Comparison of ENCODE assay signal across 21 cellular contexts in the genomic region with DNA sequence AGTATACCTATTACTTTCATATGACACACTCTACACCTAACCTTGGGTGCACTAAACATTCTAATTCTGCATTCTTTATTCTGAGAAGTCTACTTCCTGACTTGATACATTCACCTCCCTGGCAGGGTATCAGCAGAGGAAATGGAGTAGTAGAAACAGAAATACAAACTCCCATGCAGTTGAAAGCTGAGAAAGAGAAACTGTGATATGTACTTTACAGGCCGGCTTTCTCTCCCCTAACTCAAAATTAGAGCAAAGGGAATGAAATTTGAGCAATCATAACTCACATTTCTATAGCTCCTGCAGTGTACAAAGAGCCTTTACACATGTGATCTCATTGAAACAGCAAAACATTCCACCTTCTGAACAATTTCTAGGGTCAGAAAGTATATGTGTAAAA.
A peak's percentile ranks its signal among the peaks of the same experiment; 100 is the strongest.
DNase-seq lines count a peak whose midpoint lies in the region; ATAC-seq and TF ChIP-seq lines count a peak whose summit lies in the region.
"Had no signal": no experiment of that assay in that cellular context is flagged by ENCODE, and none has a peak within 500 bp of the region (broad histone marks: within the 10 kb centered on the region; RNA-seq: fewer than 3 reads in every experiment).

No MANE protein-coding gene starts in this region.

- no peaks in the 10 kb centered on the region for H3K9me3 ChIP-seq in left ventricle myocardium inferior (replicated peaks)
- no peaks in the 10 kb centered on the region for H3K9me3 ChIP-seq in Karpas-422 (ENCODE audit: low read length)
- H3K9me3 ChIP-seq: A549, HAP-1, left lung had no signal

- H3K9me2 ChIP-seq in Karpas-422 (replicated peaks; ENCODE audit: insufficient read depth, low read length), result no peaks in the 10 kb centered on the region

- H3K4me1 ChIP-seq in left ventricle myocardium inferior (peaks cover 44% of the 10 kb centered on the region), Karpas-422 (ENCODE audit: low read length) (no peaks in the 10 kb centered on the region)
- H3K4me1 ChIP-seq: A549, HAP-1 had no signal

- no peak overlapping the region for H3K9ac ChIP-seq in Karpas-422 (ENCODE audit: low read length)

- H3K4me3 ChIP-seq in left ventricle myocardium inferior (no peak overlapping the region), choroid plexus epithelial cell (ENCODE audit: low read depth, low read length) (no peak overlapping the region), Karpas-422 (ENCODE audit: low read length) (no peak overlapping the region)
- H3K4me3 ChIP-seq: A549, HAP-1, left lung had no signal

- ATAC-seq in Right ventricle myocardium inferior (no peak), HG02678 (IDR thresholded peaks at IDR 0.05; ENCODE audit: unreplicated experiment) (no peak), GM19023 (IDR thresholded peaks at IDR 0.05; ENCODE audit: unreplicated experiment) (no peak)
- ATAC-seq: A549; activated CD8-positive, alpha-beta T cell treated with anti-CD3 and anti-CD28 coated beads for 36 hours had no signal

- H3K27me3 ChIP-seq in left ventricle myocardium inferior (ENCODE audit: low read depth) (no peaks in the 10 kb centered on the region), Karpas-422 (ENCODE audit: low read length) (no peaks in the 10 kb centered on the region)
- H3K27me3 ChIP-seq: left lung had no signal

- H3K27ac ChIP-seq in left ventricle myocardium inferior (replicated peaks) (peak overlapping the region; percentile 67), Karpas-422 (ENCODE audit: low read length) (no peak overlapping the region)
- H3K27ac ChIP-seq: A549, RWPE1, VCaP had no signal

- H4K20me1 ChIP-seq in Karpas-422 (ENCODE audit: insufficient read depth, low read depth, low read length), result no peaks in the 10 kb centered on the region

- no peak for DNase-seq in left ventricle myocardium inferior
- DNase-seq in Right ventricle myocardium inferior (ENCODE audit: missing footprints), result no peak
- DNase-seq in choroid plexus epithelial cell (ENCODE audit: low read depth), result peak; percentile 70
- DNase-seq in lung microvascular endothelial cell (ENCODE audit: low read depth in 2 of 2), result peak; percentile 49 to 62
- no peak for DNase-seq in activated T-cell treated with anti-CD3 and anti-CD28 coated beads for 4 hours
- DNase-seq in Karpas-422, result no peak
- DNase-seq: activated CD8-positive, alpha-beta T cell treated with anti-CD3 and anti-CD28 coated beads for 36 hours; activated T-cell treated with anti-CD3 and anti-CD28 coated beads, Interleukin-2, amount 50 U/mL, for 48 hours; DMS79 treated with DMSO at 0.1 percent for 48 hours; effector CD8-positive, alpha-beta T cell; left lung; NCI-H1436; posterior cingulate gyrus; stimulated activated naive CD4-positive, alpha-beta T cell; T-helper 1 cell had no signal

- no peaks in the 10 kb centered on the region for H3K36me3 ChIP-seq in left ventricle myocardium inferior
- H3K36me3 ChIP-seq in Karpas-422 (ENCODE audit: insufficient read depth, low read length), result no peaks in the 10 kb centered on the region
- H3K36me3 ChIP-seq: HAP-1, left lung had no signal

- no peak overlapping the region for H3K4me2 ChIP-seq in Karpas-422 (ENCODE audit: low read depth, low read length, poor library complexity, severe bottlenecking)
- H3K4me2 ChIP-seq: A549 had no signal

- intact Hi-C loops in left ventricle myocardium inferior (cut with micrococcal nuclease), result no loop called here
- intact Hi-C loops in Right ventricle myocardium inferior (cut with DNase I), result loop anchor here (10.0 kb wide), 1 partner anchor 132 kb away; the partner anchor contains the start of gene COL8A1

- H2AFZ ChIP-seq in Karpas-422 (ENCODE audit: low read length), result no peak overlapping the region

- no peak for TF ChIP-seq CTCF in left ventricle myocardium inferior (IDR thresholded peaks at IDR 0.05; ENCODE audit: borderline replicate concordance)
- TF ChIP-seq CTCF in choroid plexus epithelial cell (conservative IDR thresholded peaks at IDR 0.05; ENCODE audit: low read depth, low read length), result no peak

- H3K79me2 ChIP-seq in Karpas-422 (ENCODE audit: low read length), result no peaks in the 10 kb centered on the region

Comparison
In these comparisons a context has a peak if more than half of its experiments do, and no peak if none do; other contexts are left out.
1. DNase-seq: peak in choroid plexus epithelial cell (single experiment) and lung microvascular endothelial cell (2 of 2); none in left ventricle myocardium inferior (single experiment), Right ventricle myocardium inferior (single experiment), activated T-cell treated with anti-CD3 and anti-CD28 coated beads for 4 hours (single experiment) and Karpas-422 (single experiment).